Comparison of ENCODE assay signal across 2 cellular contexts in the genomic region with DNA sequence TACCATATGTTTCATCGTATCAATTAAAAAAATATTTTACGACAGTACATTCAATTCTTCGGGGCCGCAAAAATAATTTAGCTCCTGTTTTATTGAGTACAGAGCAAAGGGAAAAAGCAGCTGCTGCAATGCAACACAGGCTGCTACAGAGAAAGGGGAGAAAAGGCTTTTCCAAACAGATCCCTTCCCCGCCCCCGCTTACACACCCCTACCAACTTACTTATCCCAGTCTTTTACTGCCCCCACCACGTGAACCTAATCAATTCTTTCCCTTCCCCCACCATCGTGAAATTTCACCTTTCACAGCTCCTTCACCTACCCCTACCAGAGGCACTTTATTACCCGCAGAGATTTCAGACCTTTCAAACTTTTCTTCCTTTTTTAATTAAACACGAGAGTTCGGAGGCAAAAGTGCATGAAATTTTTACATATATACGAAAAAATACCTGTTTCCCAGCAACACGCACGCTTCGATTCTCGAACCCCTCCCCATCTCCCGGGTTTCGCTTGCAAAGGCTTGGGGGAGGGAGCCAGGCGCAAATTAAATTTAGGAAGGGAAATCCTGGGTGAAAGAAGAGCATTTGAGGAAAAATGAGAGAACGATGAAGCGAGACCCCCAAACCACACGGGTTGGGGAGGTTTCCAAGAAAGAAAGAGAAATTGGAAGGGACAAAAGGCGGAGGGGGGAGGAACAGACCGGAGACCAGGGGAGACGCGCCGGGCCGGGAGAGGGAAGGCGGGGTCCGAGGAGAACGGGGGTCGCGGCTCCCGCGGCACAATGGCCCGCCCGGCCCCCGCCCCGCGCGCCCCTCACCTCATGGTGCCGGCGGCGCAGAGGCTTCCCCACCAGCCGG.
A peak's percentile ranks its signal among the peaks of the same experiment; 100 is the strongest.
TF ChIP-seq lines count a peak whose summit lies in the region.

No MANE protein-coding gene starts in this region.

TF ChIP-seq in HCT116, 20 proteins besides CTCF, POLR2A, EP300 and RAD21:
- TF ChIP-seq, protein P1, sequence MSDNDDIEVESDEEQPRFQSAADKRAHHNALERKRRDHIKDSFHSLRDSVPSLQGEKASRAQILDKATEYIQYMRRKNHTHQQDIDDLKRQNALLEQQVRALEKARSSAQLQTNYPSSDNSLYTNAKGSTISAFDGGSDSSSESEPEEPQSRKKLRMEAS (IDR thresholded peaks at IDR 0.05) = peak; percentile 46; the same call in 1 of the 2 replicates
- TF ChIP-seq EGR1 (IDR thresholded peaks at IDR 0.05; ENCODE audit: low read depth) (peak; percentile 64), JUND (IDR thresholded peaks at IDR 0.05) (no peak), POLR2AphosphoS5 (IDR thresholded peaks at IDR 0.05; ENCODE audit: low read depth, low read length) (no peak)

TF ChIP-seq in H1, 55 proteins besides CTCF, POLR2A, EP300 and RAD21:
- TF ChIP-seq SIX5 (IDR thresholded peaks at IDR 0.05; ENCODE audit: low read depth, low read length) (no peak), RNF2 (IDR thresholded peaks at IDR 0.05; ENCODE audit: borderline replicate concordance, low read depth, low read length, missing control alignments, poor library complexity, severe bottlenecking) (no peak), PHF8 (conservative IDR thresholded peaks at IDR 0.05; ENCODE audit: low read depth, low read length) (no peak), FOSL1 (IDR thresholded peaks at IDR 0.05; ENCODE audit: insufficient read depth, low read depth, low read length) (no peak), NRF1 (IDR thresholded peaks at IDR 0.05; ENCODE audit: low read depth, low read length) (no peak), CTBP2 (IDR thresholded peaks at IDR 0.05; ENCODE audit: borderline replicate concordance, insufficient read depth, insufficient read length, low read length) (no peak), POLR2AphosphoS5 (IDR thresholded peaks at IDR 0.05; ENCODE audit: low read depth, low read length) (no peak), RXRA (IDR thresholded peaks at IDR 0.05; ENCODE audit: insufficient read depth, low read depth, low read length) (no peak), SRF (IDR thresholded peaks at IDR 0.05; ENCODE audit: low read depth, low read length) (no peak), RBBP5 (IDR thresholded peaks at IDR 0.05; ENCODE audit: borderline replicate concordance, low read depth, low read length) (no peak), POU5F1 (IDR thresholded peaks at IDR 0.05; ENCODE audit: low read depth, low read length) (no peak), BACH1 (IDR thresholded peaks at IDR 0.05; ENCODE audit: low read length) (no peak), ZNF274 (IDR thresholded peaks at IDR 0.05; ENCODE audit: borderline replicate concordance, extremely low read depth, low read length) (no peak), RFX5 (IDR thresholded peaks at IDR 0.05; ENCODE audit: borderline replicate concordance, low read depth, low read length) (no peak), TAF7 (optimal IDR thresholded peaks at IDR 0.05; ENCODE audit: borderline replicate concordance, low read depth, low read length) (no peak), BCL11A (IDR thresholded peaks at IDR 0.05; ENCODE audit: low read depth in 2 of 2, low read length in 2 of 2) (no peak), HDAC2 (IDR thresholded peaks at IDR 0.05; ENCODE audit: borderline replicate concordance in 1 of 2, low read depth in 2 of 2, low read length in 2 of 2) (peak in 1 of 2 experiments; percentile 54; a peak in 1 of 4 replicates), BRCA1 (IDR thresholded peaks at IDR 0.05; ENCODE audit: low read depth, low read length) (no peak), SIN3A (conservative IDR thresholded peaks at IDR 0.05 in 1 of 2, IDR thresholded peaks at IDR 0.05 in 1 of 2; ENCODE audit: low read depth in 1 of 2, low read length in 2 of 2) (peak; percentile 56 to 59; a peak in 2 of 4 replicates), SAP30 (IDR thresholded peaks at IDR 0.05; ENCODE audit: insufficient read depth, insufficient replicate concordance, low read length) (peak; percentile 83), MAFK (IDR thresholded peaks at IDR 0.05; ENCODE audit: low read depth, low read length) (no peak), ASH2L (IDR thresholded peaks at IDR 0.05; ENCODE audit: low read length) (peak; percentile 59), TAF1 (IDR thresholded peaks at IDR 0.05; ENCODE audit: low read depth, low read length) (no peak), EGR1 (IDR thresholded peaks at IDR 0.05; ENCODE audit: borderline replicate concordance, low read depth, low read length) (peak; percentile 76; the same call in 1 of the 2 replicates), TBP (IDR thresholded peaks at IDR 0.05; ENCODE audit: low read depth, low read length) (no peak; the same call in 1 of the 2 replicates), KDM1A (IDR thresholded peaks at IDR 0.05; ENCODE audit: borderline replicate concordance, low read length) (no peak), SP4 (IDR thresholded peaks at IDR 0.05; ENCODE audit: low read length) (0 out of 2 replicates have a peak, but pooled peaks have one; percentile 36), HDAC6 (IDR thresholded peaks at IDR 0.05; ENCODE audit: low read depth, low read length) (no peak), GTF2F1 (IDR thresholded peaks at IDR 0.05; ENCODE audit: borderline replicate concordance, low read depth, low read length) (no peak)
- TF ChIP-seq, protein P1 (IDR thresholded peaks at IDR 0.05) = peak; percentile 55; the same call in 1 of the 2 replicates
- TF ChIP-seq, protein P2, sequence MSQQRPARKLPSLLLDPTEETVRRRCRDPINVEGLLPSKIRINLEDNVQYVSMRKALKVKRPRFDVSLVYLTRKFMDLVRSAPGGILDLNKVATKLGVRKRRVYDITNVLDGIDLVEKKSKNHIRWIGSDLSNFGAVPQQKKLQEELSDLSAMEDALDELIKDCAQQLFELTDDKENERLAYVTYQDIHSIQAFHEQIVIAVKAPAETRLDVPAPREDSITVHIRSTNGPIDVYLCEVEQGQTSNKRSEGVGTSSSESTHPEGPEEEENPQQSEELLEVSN (IDR thresholded peaks at IDR 0.05) = no peak
- TF ChIP-seq, protein P3, sequence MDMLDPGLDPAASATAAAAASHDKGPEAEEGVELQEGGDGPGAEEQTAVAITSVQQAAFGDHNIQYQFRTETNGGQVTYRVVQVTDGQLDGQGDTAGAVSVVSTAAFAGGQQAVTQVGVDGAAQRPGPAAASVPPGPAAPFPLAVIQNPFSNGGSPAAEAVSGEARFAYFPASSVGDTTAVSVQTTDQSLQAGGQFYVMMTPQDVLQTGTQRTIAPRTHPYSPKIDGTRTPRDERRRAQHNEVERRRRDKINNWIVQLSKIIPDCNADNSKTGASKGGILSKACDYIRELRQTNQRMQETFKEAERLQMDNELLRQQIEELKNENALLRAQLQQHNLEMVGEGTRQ (IDR thresholded peaks at IDR 0.05; ENCODE audit: low read length) = no peak
- TF ChIP-seq, protein P4, sequence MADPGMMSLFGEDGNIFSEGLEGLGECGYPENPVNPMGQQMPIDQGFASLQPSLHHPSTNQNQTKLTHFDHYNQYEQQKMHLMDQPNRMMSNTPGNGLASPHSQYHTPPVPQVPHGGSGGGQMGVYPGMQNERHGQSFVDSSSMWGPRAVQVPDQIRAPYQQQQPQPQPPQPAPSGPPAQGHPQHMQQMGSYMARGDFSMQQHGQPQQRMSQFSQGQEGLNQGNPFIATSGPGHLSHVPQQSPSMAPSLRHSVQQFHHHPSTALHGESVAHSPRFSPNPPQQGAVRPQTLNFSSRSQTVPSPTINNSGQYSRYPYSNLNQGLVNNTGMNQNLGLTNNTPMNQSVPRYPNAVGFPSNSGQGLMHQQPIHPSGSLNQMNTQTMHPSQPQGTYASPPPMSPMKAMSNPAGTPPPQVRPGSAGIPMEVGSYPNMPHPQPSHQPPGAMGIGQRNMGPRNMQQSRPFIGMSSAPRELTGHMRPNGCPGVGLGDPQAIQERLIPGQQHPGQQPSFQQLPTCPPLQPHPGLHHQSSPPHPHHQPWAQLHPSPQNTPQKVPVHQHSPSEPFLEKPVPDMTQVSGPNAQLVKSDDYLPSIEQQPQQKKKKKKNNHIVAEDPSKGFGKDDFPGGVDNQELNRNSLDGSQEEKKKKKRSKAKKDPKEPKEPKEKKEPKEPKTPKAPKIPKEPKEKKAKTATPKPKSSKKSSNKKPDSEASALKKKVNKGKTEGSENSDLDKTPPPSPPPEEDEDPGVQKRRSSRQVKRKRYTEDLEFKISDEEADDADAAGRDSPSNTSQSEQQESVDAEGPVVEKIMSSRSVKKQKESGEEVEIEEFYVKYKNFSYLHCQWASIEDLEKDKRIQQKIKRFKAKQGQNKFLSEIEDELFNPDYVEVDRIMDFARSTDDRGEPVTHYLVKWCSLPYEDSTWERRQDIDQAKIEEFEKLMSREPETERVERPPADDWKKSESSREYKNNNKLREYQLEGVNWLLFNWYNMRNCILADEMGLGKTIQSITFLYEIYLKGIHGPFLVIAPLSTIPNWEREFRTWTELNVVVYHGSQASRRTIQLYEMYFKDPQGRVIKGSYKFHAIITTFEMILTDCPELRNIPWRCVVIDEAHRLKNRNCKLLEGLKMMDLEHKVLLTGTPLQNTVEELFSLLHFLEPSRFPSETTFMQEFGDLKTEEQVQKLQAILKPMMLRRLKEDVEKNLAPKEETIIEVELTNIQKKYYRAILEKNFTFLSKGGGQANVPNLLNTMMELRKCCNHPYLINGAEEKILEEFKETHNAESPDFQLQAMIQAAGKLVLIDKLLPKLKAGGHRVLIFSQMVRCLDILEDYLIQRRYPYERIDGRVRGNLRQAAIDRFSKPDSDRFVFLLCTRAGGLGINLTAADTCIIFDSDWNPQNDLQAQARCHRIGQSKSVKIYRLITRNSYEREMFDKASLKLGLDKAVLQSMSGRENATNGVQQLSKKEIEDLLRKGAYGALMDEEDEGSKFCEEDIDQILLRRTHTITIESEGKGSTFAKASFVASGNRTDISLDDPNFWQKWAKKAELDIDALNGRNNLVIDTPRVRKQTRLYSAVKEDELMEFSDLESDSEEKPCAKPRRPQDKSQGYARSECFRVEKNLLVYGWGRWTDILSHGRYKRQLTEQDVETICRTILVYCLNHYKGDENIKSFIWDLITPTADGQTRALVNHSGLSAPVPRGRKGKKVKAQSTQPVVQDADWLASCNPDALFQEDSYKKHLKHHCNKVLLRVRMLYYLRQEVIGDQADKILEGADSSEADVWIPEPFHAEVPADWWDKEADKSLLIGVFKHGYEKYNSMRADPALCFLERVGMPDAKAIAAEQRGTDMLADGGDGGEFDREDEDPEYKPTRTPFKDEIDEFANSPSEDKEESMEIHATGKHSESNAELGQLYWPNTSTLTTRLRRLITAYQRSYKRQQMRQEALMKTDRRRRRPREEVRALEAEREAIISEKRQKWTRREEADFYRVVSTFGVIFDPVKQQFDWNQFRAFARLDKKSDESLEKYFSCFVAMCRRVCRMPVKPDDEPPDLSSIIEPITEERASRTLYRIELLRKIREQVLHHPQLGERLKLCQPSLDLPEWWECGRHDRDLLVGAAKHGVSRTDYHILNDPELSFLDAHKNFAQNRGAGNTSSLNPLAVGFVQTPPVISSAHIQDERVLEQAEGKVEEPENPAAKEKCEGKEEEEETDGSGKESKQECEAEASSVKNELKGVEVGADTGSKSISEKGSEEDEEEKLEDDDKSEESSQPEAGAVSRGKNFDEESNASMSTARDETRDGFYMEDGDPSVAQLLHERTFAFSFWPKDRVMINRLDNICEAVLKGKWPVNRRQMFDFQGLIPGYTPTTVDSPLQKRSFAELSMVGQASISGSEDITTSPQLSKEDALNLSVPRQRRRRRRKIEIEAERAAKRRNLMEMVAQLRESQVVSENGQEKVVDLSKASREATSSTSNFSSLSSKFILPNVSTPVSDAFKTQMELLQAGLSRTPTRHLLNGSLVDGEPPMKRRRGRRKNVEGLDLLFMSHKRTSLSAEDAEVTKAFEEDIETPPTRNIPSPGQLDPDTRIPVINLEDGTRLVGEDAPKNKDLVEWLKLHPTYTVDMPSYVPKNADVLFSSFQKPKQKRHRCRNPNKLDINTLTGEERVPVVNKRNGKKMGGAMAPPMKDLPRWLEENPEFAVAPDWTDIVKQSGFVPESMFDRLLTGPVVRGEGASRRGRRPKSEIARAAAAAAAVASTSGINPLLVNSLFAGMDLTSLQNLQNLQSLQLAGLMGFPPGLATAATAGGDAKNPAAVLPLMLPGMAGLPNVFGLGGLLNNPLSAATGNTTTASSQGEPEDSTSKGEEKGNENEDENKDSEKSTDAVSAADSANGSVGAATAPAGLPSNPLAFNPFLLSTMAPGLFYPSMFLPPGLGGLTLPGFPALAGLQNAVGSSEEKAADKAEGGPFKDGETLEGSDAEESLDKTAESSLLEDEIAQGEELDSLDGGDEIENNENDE (IDR thresholded peaks at IDR 0.05; ENCODE audit: insufficient replicate concordance, low read length) = no peak
